Comparison of ENCODE assay signal across 21 cellular contexts in genomic region chr7:101496017-101496416, GRCh38.
DNase-seq lines count a peak whose midpoint lies in the region; ATAC-seq, FAIRE-seq and TF ChIP-seq lines count a peak whose summit lies in the region.
"Had no signal": no experiment of that assay in that cellular context is flagged by ENCODE, and none has a peak within 500 bp of the region (broad histone marks: within the 10 kb centered on the region; RNA-seq: fewer than 3 reads in every experiment).

No MANE protein-coding gene starts in this region.

- H3K27ac ChIP-seq in BLaER1 (peak overlapping the region; percentile 41; the same call in 1 of the 2 replicates), K562 (ENCODE audit: extremely low read depth, low read depth, low read length) (no peak overlapping the region)
- H3K27ac ChIP-seq: GM23248, HL-60, KMS-11 had no signal

- TF ChIP-seq CTCF in K562 (IDR thresholded peaks at IDR 0.05 in 2 of 3, conservative IDR thresholded peaks at IDR 0.05 in 1 of 3; ENCODE audit: insufficient read depth in 2 of 3, low read depth in 1 of 3, low read length in 3 of 3): no peak

- CTCF ChIA-PET in K562 (lab: Yijun Ruan, JAX; ENCODE audit: low intra/inter-chr PET ratio): no interaction called here

- no peak for TF ChIP-seq EP300 in K562 (IDR thresholded peaks at IDR 0.05; ENCODE audit: low read length)

- H3K79me2 ChIP-seq in K562 (ENCODE audit: control insufficient read depth, insufficient read depth, low read length): no peaks in the 10 kb centered on the region

- BruUV-seq in K562 (replicated peaks; lab: Mats Ljungman, UMichigan): no TSS peak

- H3K36me3 ChIP-seq in BLaER1: no peaks in the 10 kb centered on the region
- H3K36me3 ChIP-seq in K562 (ENCODE audit: control insufficient read depth, insufficient read depth, low read length): no peaks in the 10 kb centered on the region
- H3K36me3 ChIP-seq: HAP-1 had no signal

- no peak overlapping the region for H3K9ac ChIP-seq in BLaER1
- no peak overlapping the region for H3K9ac ChIP-seq in K562 (ENCODE audit: insufficient read depth in 1 of 2, low read depth in 2 of 2, low read length in 2 of 2)
- H3K9ac ChIP-seq: GM23248, KMS-11 had no signal

- in situ Hi-C loops in K562 (cut with MboI): no loop called here

- H3K9me1 ChIP-seq in K562 (ENCODE audit: control insufficient read depth, insufficient read depth, low read length): no peaks in the 10 kb centered on the region

- WGBS in K562 (ENCODE audit: insufficient coverage, low coverage, missing lambda C conversion rate): 3% methylated on average over 8 of the region's 8 CpGs

- no peak for FAIRE-seq in K562 (lab: Jason Lieb, UNC)
- FAIRE-seq: GM12878 had no signal

- TF ChIP-seq POLR2A in K562 (conservative IDR thresholded peaks at IDR 0.05): no peak

- DNase-seq in Daoy (ENCODE audit: low read depth) (peak; percentile 56), K562 (ENCODE audit: extremely low read depth in 1 of 4, low spot score in 3 of 4) (no peak), myocyte (ENCODE audit: low read depth) (peak; percentile 17), NCI-H187 treated with DMSO at 0.1 percent for 48 hours (lab: John Stamatoyannopoulos, UW) (no peak)
- DNase-seq in stimulated activated CD4-positive, alpha-beta T cell treated with anti-CD3 and anti-CD28 coated beads, Interleukin-4, amount 100 ng/mL, for 24 hours: no peak
- no peak for DNase-seq in activated CD8-positive, alpha-beta memory T cell treated with anti-CD3 and anti-CD28 coated beads for 24 hours
- DNase-seq: C1 segment of cervical spinal cord; Calu3; CD8-positive, alpha-beta T cell; GM23248; NCI-H1105; NCI-H2081 treated with DMSO at 0.1 percent for 48 hours; NCI-H510A treated with DMSO at 0.1 percent for 48 hours; NCI-H748 treated with DMSO at 0.1 percent for 48 hours had no signal

- intact Hi-C loops in K562 (cut with micrococcal nuclease): no loop called here

- H3K27me3 ChIP-seq in BLaER1 (no peaks in the 10 kb centered on the region), K562 (ENCODE audit: control insufficient read depth in 2 of 2, insufficient read depth in 2 of 2, low read length in 2 of 2) (peaks cover 35 to 60% of the 10 kb centered on the region in 2 experiments)

- H4K20me1 ChIP-seq in BLaER1: no peaks in the 10 kb centered on the region
- H4K20me1 ChIP-seq in K562 (replicated peaks; ENCODE audit: control insufficient read depth, insufficient read depth, low read length): 0 out of 2 replicates have a peak, but pooled peaks cover 6% of the 10 kb centered on the region

- POLR2A ChIA-PET in K562 (lab: Yijun Ruan, JAX): no interaction called here

- TF ChIP-seq RAD21 in K562 (CRISPR knock-in tag; conservative IDR thresholded peaks at IDR 0.05 in 1 of 2, IDR thresholded peaks at IDR 0.05 in 1 of 2): no peak

- H3K4me3 ChIP-seq in BLaER1: no peak overlapping the region
- H3K4me3 ChIP-seq in K562: no peak overlapping the region
- H3K4me3 ChIP-seq: GM12878, GM23248, HAP-1 had no signal

- H2AFZ ChIP-seq in K562 (ENCODE audit: low read depth, low read length): no peak overlapping the region
- H2AFZ ChIP-seq: GM23248 had no signal

- H3K9me3 ChIP-seq in BLaER1 (peaks cover 6% of the 10 kb centered on the region; the same call in 1 of the 2 replicates), K562 (replicated peaks; ENCODE audit: control insufficient read depth, insufficient read depth, low read depth, low read length) (no peaks in the 10 kb centered on the region)
- H3K9me3 ChIP-seq: HAP-1 had no signal

- H3K4me1 ChIP-seq in BLaER1 (peaks cover 42% of the 10 kb centered on the region), K562 (replicated peaks in 1 of 2; ENCODE audit: control insufficient read depth in 2 of 2, insufficient read depth in 2 of 2, low read length in 2 of 2) (no peaks in the 10 kb centered on the region)
- H3K4me1 ChIP-seq: HAP-1 had no signal

- H3K4me2 ChIP-seq in BLaER1: peak overlapping the region; percentile 65
- no peak overlapping the region for H3K4me2 ChIP-seq in K562 (ENCODE audit: insufficient read depth, low read length)
- H3K4me2 ChIP-seq: KMS-11 had no signal

- no peak for ATAC-seq in K562
- no peak for ATAC-seq in HG03442 (IDR thresholded peaks at IDR 0.05; ENCODE audit: unreplicated experiment)
- ATAC-seq: CD8-positive, alpha-beta T cell; GM12878; SK-N-SH treated with all-trans-retinoic acid at 6 μM for 48 hours had no signal

TF ChIP-seq in K562, 482 proteins besides CTCF, POLR2A, EP300 and RAD21:
- 0 out of 2 replicates have a peak, but pooled peaks have one; percentile 22 for TF ChIP-seq ZNF384 (IDR thresholded peaks at IDR 0.05; ENCODE audit: low read depth, low read length)
- peak; percentile 34; the same call in 1 of the 2 replicates for TF ChIP-seq NFE2 (IDR thresholded peaks at IDR 0.05; ENCODE audit: low read depth)
- TF ChIP-seq THRA (IDR thresholded peaks at IDR 0.05): no peak

Comparison
In these comparisons a context has a peak if more than half of its experiments do, and no peak if none do; other contexts are left out.
1. DNase-seq: peak in Daoy (single experiment) and myocyte (single experiment); none in K562 (0 of 4), stimulated activated CD4-positive, alpha-beta T cell treated with anti-CD3 and anti-CD28 coated beads, Interleukin-4, amount 100 ng/mL, for 24 hours (single experiment), NCI-H187 treated with DMSO at 0.1 percent for 48 hours (single experiment) and activated CD8-positive, alpha-beta memory T cell treated with anti-CD3 and anti-CD28 coated beads for 24 hours (single experiment).